In genomic region chr9:91991621-91992435, GRCh38 we compare ENCODE assay signal across 1 cellular context.
TF ChIP-seq lines count a peak whose summit lies in the region.

No MANE protein-coding gene starts in this region.

TF ChIP-seq in WTC11, 78 proteins besides CTCF, POLR2A, EP300 and RAD21:
- TF ChIP-seq AFF4 (CRISPR knock-in tag; IDR thresholded peaks at IDR 0.05; ENCODE audit: borderline replicate concordance) (no peak), ZNF121 (CRISPR knock-in tag; IDR thresholded peaks at IDR 0.05) (no peak)
TF ChIP-seq in WTC11: peak in this region for 0.
